Comparison of ENCODE assay signal across 8 cellular contexts in the genomic region with DNA sequence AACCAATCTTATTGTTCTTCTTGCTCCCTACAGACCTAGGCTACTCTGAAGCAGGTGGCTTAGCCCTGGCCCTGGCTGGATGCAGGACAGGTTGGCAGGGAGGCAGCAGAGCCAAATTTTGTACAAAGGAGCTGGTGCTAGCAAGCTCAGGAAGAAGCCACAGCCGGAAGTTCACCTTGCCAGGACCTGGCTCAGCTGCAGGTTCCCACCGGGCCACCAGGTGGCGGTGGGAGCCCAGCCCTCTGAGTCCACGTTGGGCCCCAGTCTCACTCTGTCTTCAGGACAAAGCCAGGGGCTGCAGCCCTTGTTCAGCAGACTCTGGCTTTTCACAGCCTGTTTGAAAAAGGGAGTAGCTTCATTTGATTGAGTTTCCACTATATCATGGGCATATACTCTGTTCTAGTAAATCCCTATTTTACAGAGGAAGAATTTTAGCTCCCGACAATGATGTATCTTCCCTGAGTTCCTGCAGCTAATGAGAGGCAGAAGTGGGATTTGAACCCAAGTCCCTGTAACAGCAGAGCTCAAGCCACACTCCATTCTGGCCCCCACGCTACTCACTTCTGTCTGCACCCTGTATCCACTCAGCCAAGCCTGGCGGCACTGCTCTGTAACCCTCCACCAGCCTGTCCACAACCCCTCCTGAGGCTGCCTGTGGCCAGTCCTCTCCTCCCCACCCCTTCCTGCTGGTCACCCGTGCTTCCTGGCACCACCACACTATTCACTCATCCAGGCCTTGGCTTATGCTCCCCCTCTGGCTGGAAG. TPM values are rescaled to one million over a fixed set of nuclear protein-coding genes. Genes with fewer than 3 reads are reported as not detected.
DNase-seq lines count a peak whose midpoint lies in the region; ATAC-seq and TF ChIP-seq lines count a peak whose summit lies in the region.

No MANE protein-coding gene starts in this region.

- peaks cover 3 to 41% (median 32%) of the 10 kb centered on the region in 4 donors for H3K4me1 ChIP-seq in liver (ENCODE audit: control insufficient read depth in 4 of 4, insufficient read depth in 4 of 4, low read length in 3 of 4)

- TF ChIP-seq CTCF in AG09309 (IDR thresholded peaks at IDR 0.05; ENCODE audit: control insufficient read depth, insufficient read depth, low read depth, low read length, missing control alignments) (peak; percentile 99), liver (IDR thresholded peaks at IDR 0.05; ENCODE audit: low read depth, low read length, missing input control) (peak; percentile 97)

- no peaks in the 10 kb centered on the region for H3K27me3 ChIP-seq in liver (ENCODE audit: control insufficient read depth in 4 of 4, insufficient read depth in 4 of 4, low read length in 3 of 4)

- H3K9ac ChIP-seq in liver (ENCODE audit: low read depth in 1 of 2, low read length in 2 of 2): peak overlapping the region in 1 of 2 donors; percentile 24

- H3K27ac ChIP-seq in liver (ENCODE audit: low read depth in 1 of 2, low read length in 2 of 2): peak overlapping the region; percentile 42 to 83

- peaks cover 3 to 25% (median 13%) of the 10 kb centered on the region in 4 donors for H3K36me3 ChIP-seq in liver (ENCODE audit: control insufficient read depth in 4 of 4, insufficient read depth in 3 of 4, low read depth in 1 of 4, low read length in 3 of 4)

- 31% methylated on average over 8 of the region's 8 CpGs for WGBS in liver

- ATAC-seq in GM19025 (IDR thresholded peaks at IDR 0.05; ENCODE audit: low read depth, unreplicated experiment): peak; percentile 46

- H3K9me3 ChIP-seq in liver (ENCODE audit: control insufficient read depth in 4 of 4, low read length in 3 of 4): no peaks in the 10 kb centered on the region

- TF ChIP-seq RAD21 in liver (IDR thresholded peaks at IDR 0.05): peak; percentile 99

- H3K4me3 ChIP-seq in AG09309 (ENCODE audit: control insufficient read depth, low read depth, low read length) (no peak overlapping the region), liver (ENCODE audit: low read depth in 1 of 3, low read length in 3 of 3) (peak overlapping the region in 1 of 3 donors; percentile 31)

- no peak for DNase-seq in AG09309 (ENCODE audit: low read depth)
- DNase-seq in HK-2 (ENCODE audit: unreplicated experiment): peak; percentile 70
- DNase-seq in NCI-H69 (lab: John Stamatoyannopoulos, UW): peak; percentile 90
- peak; percentile 70 to 75 for DNase-seq in activated CD4-positive, alpha-beta T cell treated with anti-CD3 and anti-CD28 coated beads, Interleukin-2, amount 50 U/mL, for 4 hours
- DNase-seq in dermis blood vessel endothelial cell: peak; percentile 89
- peak; percentile 72 for DNase-seq in stimulated activated CD4-positive, alpha-beta T cell treated with anti-CD3 and anti-CD28 coated beads, Interleukin-4, amount 100 ng/mL, for 48 hours (ENCODE audit: low read depth in 2 of 2)

TF ChIP-seq in liver, 16 proteins besides CTCF, POLR2A, EP300 and RAD21:
- TF ChIP-seq RXRA (IDR thresholded peaks at IDR 0.05) (peak in 1 of 2 donors; percentile 21), SP1 (IDR thresholded peaks at IDR 0.05) (no peak), GABPA (IDR thresholded peaks at IDR 0.05 in 1 of 2, conservative IDR thresholded peaks at IDR 0.05 in 1 of 2) (peak in 1 of 2 donors; percentile 72), HNF4G (IDR thresholded peaks at IDR 0.05) (no peak), YY1 (IDR thresholded peaks at IDR 0.05) (no peak), EGR1 (IDR thresholded peaks at IDR 0.05; ENCODE audit: low read depth in 2 of 2) (no peak)
- TF ChIP-seq, protein P1, sequence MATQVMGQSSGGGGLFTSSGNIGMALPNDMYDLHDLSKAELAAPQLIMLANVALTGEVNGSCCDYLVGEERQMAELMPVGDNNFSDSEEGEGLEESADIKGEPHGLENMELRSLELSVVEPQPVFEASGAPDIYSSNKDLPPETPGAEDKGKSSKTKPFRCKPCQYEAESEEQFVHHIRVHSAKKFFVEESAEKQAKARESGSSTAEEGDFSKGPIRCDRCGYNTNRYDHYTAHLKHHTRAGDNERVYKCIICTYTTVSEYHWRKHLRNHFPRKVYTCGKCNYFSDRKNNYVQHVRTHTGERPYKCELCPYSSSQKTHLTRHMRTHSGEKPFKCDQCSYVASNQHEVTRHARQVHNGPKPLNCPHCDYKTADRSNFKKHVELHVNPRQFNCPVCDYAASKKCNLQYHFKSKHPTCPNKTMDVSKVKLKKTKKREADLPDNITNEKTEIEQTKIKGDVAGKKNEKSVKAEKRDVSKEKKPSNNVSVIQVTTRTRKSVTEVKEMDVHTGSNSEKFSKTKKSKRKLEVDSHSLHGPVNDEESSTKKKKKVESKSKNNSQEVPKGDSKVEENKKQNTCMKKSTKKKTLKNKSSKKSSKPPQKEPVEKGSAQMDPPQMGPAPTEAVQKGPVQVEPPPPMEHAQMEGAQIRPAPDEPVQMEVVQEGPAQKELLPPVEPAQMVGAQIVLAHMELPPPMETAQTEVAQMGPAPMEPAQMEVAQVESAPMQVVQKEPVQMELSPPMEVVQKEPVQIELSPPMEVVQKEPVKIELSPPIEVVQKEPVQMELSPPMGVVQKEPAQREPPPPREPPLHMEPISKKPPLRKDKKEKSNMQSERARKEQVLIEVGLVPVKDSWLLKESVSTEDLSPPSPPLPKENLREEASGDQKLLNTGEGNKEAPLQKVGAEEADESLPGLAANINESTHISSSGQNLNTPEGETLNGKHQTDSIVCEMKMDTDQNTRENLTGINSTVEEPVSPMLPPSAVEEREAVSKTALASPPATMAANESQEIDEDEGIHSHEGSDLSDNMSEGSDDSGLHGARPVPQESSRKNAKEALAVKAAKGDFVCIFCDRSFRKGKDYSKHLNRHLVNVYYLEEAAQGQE (IDR thresholded peaks at IDR 0.05): no peak
- TF ChIP-seq, protein P2, sequence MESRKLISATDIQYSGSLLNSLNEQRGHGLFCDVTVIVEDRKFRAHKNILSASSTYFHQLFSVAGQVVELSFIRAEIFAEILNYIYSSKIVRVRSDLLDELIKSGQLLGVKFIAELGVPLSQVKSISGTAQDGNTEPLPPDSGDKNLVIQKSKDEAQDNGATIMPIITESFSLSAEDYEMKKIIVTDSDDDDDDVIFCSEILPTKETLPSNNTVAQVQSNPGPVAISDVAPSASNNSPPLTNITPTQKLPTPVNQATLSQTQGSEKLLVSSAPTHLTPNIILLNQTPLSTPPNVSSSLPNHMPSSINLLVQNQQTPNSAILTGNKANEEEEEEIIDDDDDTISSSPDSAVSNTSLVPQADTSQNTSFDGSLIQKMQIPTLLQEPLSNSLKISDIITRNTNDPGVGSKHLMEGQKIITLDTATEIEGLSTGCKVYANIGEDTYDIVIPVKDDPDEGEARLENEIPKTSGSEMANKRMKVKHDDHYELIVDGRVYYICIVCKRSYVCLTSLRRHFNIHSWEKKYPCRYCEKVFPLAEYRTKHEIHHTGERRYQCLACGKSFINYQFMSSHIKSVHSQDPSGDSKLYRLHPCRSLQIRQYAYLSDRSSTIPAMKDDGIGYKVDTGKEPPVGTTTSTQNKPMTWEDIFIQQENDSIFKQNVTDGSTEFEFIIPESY (IDR thresholded peaks at IDR 0.05): no peak
- TF ChIP-seq, protein P3, sequence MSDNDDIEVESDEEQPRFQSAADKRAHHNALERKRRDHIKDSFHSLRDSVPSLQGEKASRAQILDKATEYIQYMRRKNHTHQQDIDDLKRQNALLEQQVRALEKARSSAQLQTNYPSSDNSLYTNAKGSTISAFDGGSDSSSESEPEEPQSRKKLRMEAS (IDR thresholded peaks at IDR 0.05): no peak

RNA-seq across cellular contexts. Expression of a gene that starts 3.3 kb away (rescaled TPM):
- total RNA-seq in dermis blood vessel endothelial cell: 27.2 and 33.9 TPM in 2 replicates
- 10 to 100 TPM; 15.7 to 47.7 TPM for total RNA-seq in liver
- 100 to 1,000 TPM in 1 of 2 donors, 10 to 100 TPM in 1; 59.2 to 134 TPM for polyA plus RNA-seq in liver

RNA-seq across cellular contexts. Expression of a gene that starts 3.4 kb away (rescaled TPM):
- total RNA-seq in dermis blood vessel endothelial cell (328 and 389 TPM in 2 replicates), liver (100 to 1,000 TPM; 108 to 146 TPM)
- 10 to 100 TPM; 37.5 to 70.2 TPM for polyA plus RNA-seq in liver

RNA-seq across cellular contexts. Expression of a gene that starts 25.3 kb away (rescaled TPM):
- total RNA-seq in dermis blood vessel endothelial cell (58.4 and 75.4 TPM in 2 replicates), liver (10 to 100 TPM; 22.2 to 36.5 TPM)
- 10 to 100 TPM; 20.2 to 34.6 TPM for polyA plus RNA-seq in liver

RNA-seq across cellular contexts. Expression of a gene that starts 25.8 kb away (rescaled TPM):
- total RNA-seq in dermis blood vessel endothelial cell (12.6 and 12.8 TPM in 2 replicates), liver (10 to 100 TPM; 13.5 to 19.7 TPM)
- polyA plus RNA-seq in liver: 10 to 100 TPM; 28.8 to 39.6 TPM

RNA-seq across cellular contexts. Expression of a gene that starts 41.2 kb away (rescaled TPM):
- 6.8 and 8.8 TPM in 2 replicates for total RNA-seq in dermis blood vessel endothelial cell
- 1 to 10 TPM; 1.9 to 3.3 TPM for total RNA-seq in liver
- polyA plus RNA-seq in liver: 1 to 10 TPM; 2.2 to 6.0 TPM
